In the genomic region with DNA sequence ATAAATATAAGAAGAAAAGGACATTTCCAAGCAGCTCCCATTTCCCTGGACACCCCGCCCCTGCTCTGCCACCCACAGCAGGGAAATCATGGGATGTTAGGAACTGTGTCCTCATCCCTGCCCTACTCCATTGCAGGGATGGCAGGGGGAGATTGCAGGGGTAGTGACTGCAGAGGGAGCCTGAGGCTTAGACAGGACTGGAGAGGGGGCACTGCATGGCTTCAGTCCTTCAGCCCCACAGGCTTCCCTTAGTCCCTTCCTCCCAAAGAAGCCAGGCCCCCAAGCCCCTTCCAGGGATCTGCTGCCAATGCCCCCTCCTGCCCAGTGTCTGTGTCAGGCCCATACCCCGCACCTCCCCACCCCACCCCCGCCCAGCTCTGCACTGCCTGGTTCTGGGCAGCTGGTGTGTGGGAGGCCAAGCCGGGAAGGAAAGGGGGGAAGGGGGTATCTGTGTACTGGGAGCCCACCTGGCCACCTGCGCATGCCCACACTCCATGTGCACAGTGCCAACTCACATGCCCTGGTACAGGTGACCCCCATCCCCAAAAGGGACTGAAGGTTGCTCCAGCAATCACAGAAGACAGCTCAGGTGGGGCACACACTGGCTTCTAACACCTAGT, we compare ENCODE assay signal across 18 cellular contexts. TPM values are rescaled to one million over a fixed set of nuclear protein-coding genes. Genes with fewer than 3 reads are reported as not detected.
DNase-seq lines count a peak whose midpoint lies in the region; ATAC-seq, FAIRE-seq and TF ChIP-seq lines count a peak whose summit lies in the region.
"Had no signal": no experiment of that assay in that cellular context is flagged by ENCODE, and none has a peak within 500 bp of the region (broad histone marks: within the 10 kb centered on the region; RNA-seq: fewer than 3 reads in every experiment).

No MANE protein-coding gene starts in this region.

- H4K20me1 ChIP-seq in H1 (replicated peaks in 1 of 2; ENCODE audit: control insufficient read depth in 1 of 2, insufficient read depth in 2 of 2, low read length in 2 of 2): peaks cover 0 to 11% of the 10 kb centered on the region in 2 experiments

- H3K4me1 ChIP-seq in NT2/D1 (ENCODE audit: insufficient read depth, insufficient read length) (peaks cover 43% of the 10 kb centered on the region), H1 (replicated peaks in 1 of 4; ENCODE audit: control insufficient read depth in 3 of 4, insufficient read depth in 4 of 4, low read length in 3 of 4) (peaks cover 7 to 52% (median 38%) of the 10 kb centered on the region in 4 experiments)

- peak; percentile 43 for DNase-seq in H54 (ENCODE audit: insufficient read length, low spot score)
- no peak for DNase-seq in NT2/D1 (ENCODE audit: low read depth, low spot score)
- DNase-seq in H1 (ENCODE audit: low read depth in 1 of 2, low spot score in 2 of 2): no peak
- DNase-seq in neural crest cell (ENCODE audit: low read depth, low spot score): no peak
- DNase-seq in dedifferentiated amniotic fluid mesenchymal stem cell (ENCODE audit: extremely low spot score): no peak
- DNase-seq in mucosa of gallbladder (ENCODE audit: low spot score): no peak
- DNase-seq: CD8-positive, alpha-beta memory T cell; DMS79; KG1 had no signal

- H2AFZ ChIP-seq in H1 (ENCODE audit: low read length): no peak overlapping the region

- H3K23ac ChIP-seq in H1 (ENCODE audit: insufficient read length): no peak overlapping the region

- CTCF ChIA-PET in H1 (lab: Charles Lee; ENCODE audit: partially characterized antibody): interaction anchor here (0.7 to 3.7 kb wide), 12 partner anchors 7 to 108 kb away, joined by 3 to 24 read pairs (median 6); no protein-coding TSS in a partner anchor

- peak overlapping the region in 1 of 2 experiments; percentile 37; a peak in 1 of 4 replicates for H3K4me2 ChIP-seq in H1 (ENCODE audit: insufficient read depth in 1 of 2, low read depth in 2 of 2, low read length in 2 of 2)
- H3K4me2 ChIP-seq: BLaER1 had no signal

- H2AK5ac ChIP-seq in H1 (ENCODE audit: low read depth, low read length): no peak overlapping the region

- no peak overlapping the region for H4K8ac ChIP-seq in H1 (ENCODE audit: extremely low read depth, insufficient read depth, low read length)

- H3K9me3 ChIP-seq in NT2/D1 (ENCODE audit: insufficient read depth, low read length): no peaks in the 10 kb centered on the region
- no peaks in the 10 kb centered on the region for H3K9me3 ChIP-seq in H1 (ENCODE audit: insufficient read depth in 2 of 2, low read depth in 1 of 2, low read length in 1 of 2)
- H3K9me3 ChIP-seq: BLaER1 had no signal

- no peak overlapping the region for H3K14ac ChIP-seq in H1 (ENCODE audit: insufficient read length)

- peak overlapping the region; percentile 19; the same call in 1 of the 2 replicates for H3K18ac ChIP-seq in H1 (ENCODE audit: extremely low read depth, low read length)

- H3K27me3 ChIP-seq in NT2/D1 (ENCODE audit: insufficient read depth, insufficient read length): peaks cover 39% of the 10 kb centered on the region
- peaks cover 0 to 19% (median 17%) of the 10 kb centered on the region in 4 experiments; a peak in 6 of 7 replicates for H3K27me3 ChIP-seq in H1 (replicated peaks in 1 of 4; ENCODE audit: control insufficient read depth in 3 of 4, extremely low read depth in 1 of 4, insufficient read depth in 3 of 4, low read length in 3 of 4)

- no peaks in the 10 kb centered on the region for H3K79me1 ChIP-seq in H1 (ENCODE audit: low read depth, low read length)

- H3K9ac ChIP-seq in NT2/D1 (ENCODE audit: insufficient read length, low read depth) (peak overlapping the region; percentile 18), H1 (replicated peaks in 1 of 4; ENCODE audit: extremely low read depth in 1 of 4, low read depth in 3 of 4, low read length in 3 of 4) (no peak overlapping the region)
- H3K9ac ChIP-seq: BLaER1 had no signal

- no peaks in the 10 kb centered on the region for H3K79me2 ChIP-seq in H1 (ENCODE audit: control insufficient read depth in 1 of 2, insufficient read depth in 2 of 2, low read length in 2 of 2)

- no peak overlapping the region for H3K27ac ChIP-seq in H1 (ENCODE audit: low read depth, low read length)
- H3K27ac ChIP-seq: BLaER1 had no signal

- no peak for TF ChIP-seq RAD21 in H1 (IDR thresholded peaks at IDR 0.05 in 1 of 2, conservative IDR thresholded peaks at IDR 0.05 in 1 of 2; ENCODE audit: low read depth in 2 of 2, low read length in 2 of 2)

- peaks cover 31% of the 10 kb centered on the region for H3K4me1 Mint-ChIP-seq in neural crest cell

- TF ChIP-seq CTCF in H1 (IDR thresholded peaks at IDR 0.05; ENCODE audit: control extremely low read depth in 1 of 3, insufficient read depth in 1 of 3, low read depth in 1 of 3, low read length in 3 of 3): no peak
- no peak for TF ChIP-seq CTCF in neural crest cell (conservative IDR thresholded peaks at IDR 0.05)

- no peak overlapping the region for H3K4ac ChIP-seq in H1 (replicated peaks; ENCODE audit: insufficient read length, low read depth, low read length)

- peak overlapping the region; percentile 13 for H3K4me3 Mint-ChIP-seq in neural crest cell

- TF ChIP-seq EP300 in H1 (IDR thresholded peaks at IDR 0.05; ENCODE audit: borderline replicate concordance in 1 of 2, low read depth in 2 of 2, low read length in 2 of 2): no peak

- ATAC-seq in HG03196 (IDR thresholded peaks at IDR 0.05; ENCODE audit: unreplicated experiment): no peak
- ATAC-seq: GM12878 had no signal

- H4K91ac ChIP-seq in H1 (replicated peaks; ENCODE audit: insufficient read length, low read length): no peak overlapping the region

- H2BK15ac ChIP-seq in H1 (ENCODE audit: low read length): peak overlapping the region; percentile 83; the same call in 1 of the 2 replicates

- H3K9me3 Mint-ChIP-seq in neural crest cell: no peaks in the 10 kb centered on the region
- H3K9me3 Mint-ChIP-seq: CD8-positive, alpha-beta memory T cell had no signal

- no peak overlapping the region for H3K4me3 ChIP-seq in NT2/D1 (ENCODE audit: insufficient read length, low read depth)
- H3K4me3 ChIP-seq in H1 (ENCODE audit: extremely low read depth in 1 of 4, insufficient read depth in 2 of 4, low read depth in 3 of 4, low read length in 4 of 4): no peak overlapping the region
- H3K4me3 ChIP-seq: BLaER1, GM12878 had no signal

- peaks cover 21% of the 10 kb centered on the region for H3K23me2 ChIP-seq in H1 (ENCODE audit: low read depth, low read length)

- peak overlapping the region; percentile 60; the same call in 1 of the 2 replicates for H2BK12ac ChIP-seq in H1 (ENCODE audit: low read depth, low read length)

- H3K36me3 ChIP-seq in NT2/D1 (ENCODE audit: insufficient read depth, insufficient read length, low read length) (no peaks in the 10 kb centered on the region), H1 (ENCODE audit: control insufficient read depth in 2 of 4, insufficient read depth in 4 of 4, low read length in 3 of 4) (no peaks in the 10 kb centered on the region)
- H3K36me3 ChIP-seq: BLaER1 had no signal

- POLR2A ChIA-PET in H1 (lab: Charles Lee; ENCODE audit: partially characterized antibody): interaction anchor here (0.7 to 14.6 kb wide), 6 partner anchors 33 to 126 kb away, joined by 3 to 135 read pairs (median 4); a partner anchor contains a TSS

- H3K56ac ChIP-seq in H1 (replicated peaks; ENCODE audit: insufficient read length, low read depth, low read length): no peak overlapping the region

- peaks cover 67% of the 10 kb centered on the region for H3K27me3 Mint-ChIP-seq in neural crest cell (ENCODE audit: low read depth)

- no peak for TF ChIP-seq POLR2A in H54 (IDR thresholded peaks at IDR 0.05; ENCODE audit: low read depth, low read length)
- no peak for TF ChIP-seq POLR2A in H1 (IDR thresholded peaks at IDR 0.05; ENCODE audit: control extremely low read depth in 1 of 2, low read depth in 2 of 2, low read length in 2 of 2)

- FAIRE-seq in H54 (lab: Jason Lieb, UNC) (no peak), H1 (lab: Jason Lieb, UNC) (no peak)
- FAIRE-seq: A204.1, GM12878, GM18507 had no signal

- H3K36me3 Mint-ChIP-seq in neural crest cell (ENCODE audit: low read depth): no peaks in the 10 kb centered on the region
- H3K36me3 Mint-ChIP-seq: CD8-positive, alpha-beta memory T cell; IgD-negative memory B cell had no signal

- no peak overlapping the region for H3K27ac Mint-ChIP-seq in neural crest cell (ENCODE audit: unreplicated experiment)
- H3K27ac Mint-ChIP-seq: IgD-negative memory B cell had no signal

- H2BK120ac ChIP-seq in H1 (replicated peaks; ENCODE audit: low read depth, low read length): no peak overlapping the region

- 49% methylated on average over 3 of the region's 5 CpGs; no CpG with 5 or more reads in 1 of the 2 experiments for WGBS in H1 (ENCODE audit: extremely low coverage in 1 of 2, insufficient coverage in 1 of 2, insufficient read length in 1 of 2, insufficient replicate concordance in 2 of 2, low coverage in 1 of 2, low lambda C conversion rate in 2 of 2, missing lambda C conversion rate in 1 of 2), 2 experiments

- H2BK5ac ChIP-seq in H1 (ENCODE audit: low read depth, low read length): peak overlapping the region; percentile 28; the same call in 1 of the 2 replicates

- no peak overlapping the region for H4K5ac ChIP-seq in H1 (ENCODE audit: insufficient read length, low read depth, low read length)

- H2BK20ac ChIP-seq in H1 (ENCODE audit: low read length): no peak overlapping the region

RNA-seq across cellular contexts. Expression of a gene that starts 3.3 kb away (rescaled TPM):
- total RNA-seq in H1 (2021; fragmentation: NEBNext Ultra II Directional; extraction: Animal tissue kit (Norgen Biotek cat#: 25700)): 6.1 and 6.4 TPM in 2 replicates
- 13.8 and 15.6 TPM in 2 replicates for polyA plus RNA-seq in H1 (2011; rRNA removed)
- 11.9 TPM for polyA plus RNA-seq in H1 (2011; cell fraction: cytosol; rRNA removed)
- polyA plus RNA-seq in H1 (2011; cell fraction: nucleus; rRNA removed): 23.7 TPM
- 4.5 to 8.2 TPM (median 6.2 TPM) in 4 replicates for polyA plus RNA-seq in H1 (2012, experiment 1 of 2)
- 5.1 TPM for polyA plus RNA-seq in H1 (2012, experiment 2 of 2)
- polyA plus RNA-seq in H1 (2013, experiment 1 of 2): 4.7 TPM
- polyA plus RNA-seq in H1 (2013, experiment 2 of 2): 4.5 TPM
- polyA minus RNA-seq in H1 (2011; rRNA and poly(A)+ RNA removed): 3.8 and 4.3 TPM in 2 replicates
- polyA minus RNA-seq in H1 (2011; cell fraction: cytosol; rRNA and poly(A)+ RNA removed): 6.8 TPM
- polyA minus RNA-seq in H1 (2011; cell fraction: nucleus; rRNA and poly(A)+ RNA removed): 3.4 TPM
- 8.7 and 12.9 TPM in 2 replicates for total RNA-seq in neural crest cell
- 1.4 TPM for total RNA-seq in mucosa of gallbladder
- total RNA-seq: CD8-positive, alpha-beta memory T cell; GM12878; H4 had no signal
- polyA plus RNA-seq: CD8-positive, alpha-beta memory T cell; IgD-negative memory B cell had no signal

RNA-seq across cellular contexts. Expression of a gene that starts 13.0 kb away (rescaled TPM):
- total RNA-seq in H1 (2021; fragmentation: NEBNext Ultra II Directional; extraction: Animal tissue kit (Norgen Biotek cat#: 25700)): 189 and 200 TPM in 2 replicates
- 291 and 408 TPM in 2 replicates for polyA plus RNA-seq in H1 (2011; rRNA removed)
- 282 TPM for polyA plus RNA-seq in H1 (2011; cell fraction: cytosol; rRNA removed)
- 575 TPM for polyA plus RNA-seq in H1 (2011; cell fraction: nucleus; rRNA removed)
- polyA plus RNA-seq in H1 (2012, experiment 1 of 2): 156 to 250 TPM (median 229 TPM) in 4 replicates
- polyA plus RNA-seq in H1 (2012, experiment 2 of 2): 230 TPM
- polyA plus RNA-seq in H1 (2013, experiment 1 of 2): 181 TPM
- 173 TPM for polyA plus RNA-seq in H1 (2013, experiment 2 of 2)
- 74.8 and 88.3 TPM in 2 replicates for polyA minus RNA-seq in H1 (2011; rRNA and poly(A)+ RNA removed)
- 85.4 TPM for polyA minus RNA-seq in H1 (2011; cell fraction: cytosol; rRNA and poly(A)+ RNA removed)
- 119 TPM for polyA minus RNA-seq in H1 (2011; cell fraction: nucleus; rRNA and poly(A)+ RNA removed)
- 114 and 122 TPM in 2 replicates for total RNA-seq in neural crest cell
- 140 TPM for total RNA-seq in mucosa of gallbladder

RNA-seq across cellular contexts. Expression of a gene that starts 33.4 kb away (rescaled TPM):
- 108 and 117 TPM in 2 replicates for total RNA-seq in H1 (2021; fragmentation: NEBNext Ultra II Directional; extraction: Animal tissue kit (Norgen Biotek cat#: 25700))
- polyA plus RNA-seq in H1 (2011; rRNA removed): 387 and 526 TPM in 2 replicates
- polyA plus RNA-seq in H1 (2011; cell fraction: cytosol; rRNA removed): 143 TPM
- polyA plus RNA-seq in H1 (2011; cell fraction: nucleus; rRNA removed): 360 TPM
- 137 to 183 TPM (median 169 TPM) in 4 replicates for polyA plus RNA-seq in H1 (2012, experiment 1 of 2)
- 165 TPM for polyA plus RNA-seq in H1 (2012, experiment 2 of 2)
- 258 TPM for polyA plus RNA-seq in H1 (2013, experiment 1 of 2)
- 236 TPM for polyA plus RNA-seq in H1 (2013, experiment 2 of 2)
- 66.1 and 115 TPM in 2 replicates for polyA minus RNA-seq in H1 (2011; rRNA and poly(A)+ RNA removed)
- 135 TPM for polyA minus RNA-seq in H1 (2011; cell fraction: cytosol; rRNA and poly(A)+ RNA removed)
- polyA minus RNA-seq in H1 (2011; cell fraction: nucleus; rRNA and poly(A)+ RNA removed): 88.4 TPM
- total RNA-seq in neural crest cell (59.7 and 70.0 TPM in 2 replicates), mucosa of gallbladder (385 TPM)

RNA-seq across cellular contexts. Expression of a gene that starts 43.7 kb away (rescaled TPM):
- total RNA-seq in H1 (2021; fragmentation: NEBNext Ultra II Directional; extraction: Animal tissue kit (Norgen Biotek cat#: 25700)): 0.08 TPM in 1 of 2 replicates, not detected in the other
- polyA plus RNA-seq in H1 (2011; rRNA removed): 0.08 and 0.09 TPM in 2 replicates
- polyA plus RNA-seq in H1 (2011; cell fraction: cytosol; rRNA removed): 0.09 TPM
- polyA plus RNA-seq in H1 (2011; cell fraction: nucleus; rRNA removed): 0.30 TPM
- 0.04 to 0.18 TPM (median 0.17 TPM) in 3 of 4 replicates, not detected in the other for polyA plus RNA-seq in H1 (2012, experiment 1 of 2)
- not detected for polyA plus RNA-seq in H1 (2012, experiment 2 of 2)
- polyA plus RNA-seq in H1 (2013, experiment 1 of 2): 0.02 TPM
- polyA plus RNA-seq in H1 (2013, experiment 2 of 2): 0.04 TPM
- polyA minus RNA-seq in H1 (2011; rRNA and poly(A)+ RNA removed): not detected in 2 replicates
- not detected for polyA minus RNA-seq in H1 (2011; cell fraction: cytosol; rRNA and poly(A)+ RNA removed)
- not detected for polyA minus RNA-seq in H1 (2011; cell fraction: nucleus; rRNA and poly(A)+ RNA removed)
- total RNA-seq in neural crest cell (not detected in 2 replicates), mucosa of gallbladder (0.37 TPM)
- total RNA-seq: CD8-positive, alpha-beta memory T cell; G401; GM12878; H4; HT1080 had no signal
- polyA plus RNA-seq: CD8-positive, alpha-beta memory T cell; IgD-negative memory B cell had no signal

RNA-seq across cellular contexts. Expression of a gene that starts 52.0 kb away (rescaled TPM):
- total RNA-seq in H1 (2021; fragmentation: NEBNext Ultra II Directional; extraction: Animal tissue kit (Norgen Biotek cat#: 25700)): 23.9 and 24.1 TPM in 2 replicates
- 21.9 and 31.8 TPM in 2 replicates for polyA plus RNA-seq in H1 (2011; rRNA removed)
- polyA plus RNA-seq in H1 (2011; cell fraction: cytosol; rRNA removed): 21.7 TPM
- polyA plus RNA-seq in H1 (2011; cell fraction: nucleus; rRNA removed): 37.0 TPM
- polyA plus RNA-seq in H1 (2012, experiment 1 of 2): 10.4 to 25.0 TPM (median 21.9 TPM) in 4 replicates
- polyA plus RNA-seq in H1 (2012, experiment 2 of 2): 11.7 TPM
- polyA plus RNA-seq in H1 (2013, experiment 1 of 2): 15.4 TPM
- 15.9 TPM for polyA plus RNA-seq in H1 (2013, experiment 2 of 2)
- 14.7 and 17.9 TPM in 2 replicates for polyA minus RNA-seq in H1 (2011; rRNA and poly(A)+ RNA removed)
- polyA minus RNA-seq in H1 (2011; cell fraction: cytosol; rRNA and poly(A)+ RNA removed): 22.5 TPM
- polyA minus RNA-seq in H1 (2011; cell fraction: nucleus; rRNA and poly(A)+ RNA removed): 24.7 TPM
- total RNA-seq in neural crest cell (50.6 and 51.9 TPM in 2 replicates), mucosa of gallbladder (4.0 TPM)
